Comparison of ENCODE assay signal across 24 cellular contexts in genomic region chr20:7849675-7850074, GRCh38.
"Had no signal": no experiment of that assay in that cellular context is flagged by ENCODE, and none has a peak within 500 bp of the region (broad histone marks: within the 10 kb centered on the region; RNA-seq: fewer than 3 reads in every experiment).

No MANE protein-coding gene starts in this region.

- H3K4me3 ChIP-seq: esophagus muscularis mucosa, heart right ventricle, left lung, prostate gland, right atrium auricular region, stomach, thyroid gland, vagina had no signal

- ATAC-seq: heart right ventricle; left cardiac atrium; left lung; naive thymus-derived CD8-positive, alpha-beta T cell; sciatic nerve; stimulated activated effector memory CD8-positive, alpha-beta T cell treated with anti-CD3 and anti-CD28 coated beads, Interleukin-12 subunit alpha, Interleukin-12 subunit beta, amount 100 ng/mL, for 72 hours had no signal

- H3K27me3 ChIP-seq: esophagus muscularis mucosa, left lung, right atrium auricular region, stomach, thyroid gland, vagina had no signal

- H3K4me1 ChIP-seq: esophagus muscularis mucosa, left lung, prostate gland, right atrium auricular region, stomach, vagina had no signal

- H3K9me3 ChIP-seq: esophagus muscularis mucosa, heart right ventricle, left lung, prostate gland, right atrium auricular region, stomach, thyroid gland, vagina had no signal

- H3K27ac ChIP-seq: esophagus muscularis mucosa, heart right ventricle, left lung, prostate gland, right atrium auricular region, stomach, thyroid gland, vagina had no signal

- H3K36me3 ChIP-seq: esophagus muscularis mucosa, heart right ventricle, left lung, prostate gland, right atrium auricular region, stomach, thyroid gland, vagina had no signal

- DNase-seq: effector CD8-positive, alpha-beta T cell; endodermal cell; foreskin melanocyte; glutamatergic neuron; heart right ventricle; hippocampal formation; left cardiac atrium; left lung; mesenchymal stem cell; naive thymus-derived CD8-positive, alpha-beta T cell; nephron progenitor cell; nucleus accumbens; stimulated activated CD4-positive, alpha-beta T cell treated with anti-CD3 and anti-CD28 coated beads, Interleukin-2, amount 100 ng/mL, for 24 hours; stimulated activated CD4-positive, alpha-beta T cell treated with anti-CD3 and anti-CD28 coated beads, Interleukin-4, amount 100 ng/mL, for 24 hours; stimulated activated naive CD4-positive, alpha-beta T cell treated with Interleukin-2 at 50 U/mL for 16 hours; stomach; thyroid gland; trophoblast cell had no signal
